In the genomic region with DNA sequence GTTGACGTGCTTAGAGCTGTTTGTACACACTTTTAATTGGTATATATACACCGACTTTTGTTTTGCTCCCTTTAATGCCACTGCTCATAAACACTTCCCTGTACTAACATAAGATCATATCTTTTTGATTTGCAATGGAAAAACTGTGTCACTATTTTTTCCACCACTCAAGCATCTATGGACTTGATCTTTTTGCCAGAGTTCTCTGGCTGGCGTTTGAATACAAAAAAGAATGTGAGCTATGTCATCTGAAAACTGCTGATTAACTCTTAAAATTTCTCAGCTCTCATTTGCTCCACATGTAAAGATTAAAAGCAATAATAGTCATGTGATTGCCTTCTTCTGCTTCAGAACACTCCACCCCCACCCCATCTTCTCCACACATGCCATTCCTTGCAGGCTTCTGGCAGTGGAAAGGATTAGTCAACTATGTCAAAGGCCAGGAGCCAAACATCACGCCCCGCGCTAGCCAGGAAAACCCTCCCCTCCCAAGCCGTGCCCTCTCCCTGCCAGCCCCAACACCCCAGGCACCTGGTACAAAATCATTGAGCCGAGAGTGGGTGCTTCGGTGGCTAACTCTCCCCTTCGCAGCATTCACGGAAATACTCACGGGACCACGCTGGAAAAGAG, we compare ENCODE assay signal across 1 cellular context.
TF ChIP-seq lines count a peak whose summit lies in the region.

No MANE protein-coding gene starts in this region.

TF ChIP-seq in HEK293T, 16 proteins besides CTCF, POLR2A, EP300 and RAD21 (continued from another document):
- TF ChIP-seq L3MBTL2 (conservative IDR thresholded peaks at IDR 0.05) (no peak), ELF4 (IDR thresholded peaks at IDR 0.05) (no peak), LEF1 (IDR thresholded peaks at IDR 0.05; ENCODE audit: borderline replicate concordance) (no peak), CTBP1 (IDR thresholded peaks at IDR 0.05; ENCODE audit: borderline replicate concordance) (no peak), HDGF (IDR thresholded peaks at IDR 0.05; ENCODE audit: borderline replicate concordance) (no peak)
TF ChIP-seq in HEK293T: peak in this region for 0.
